ENCODE assay signal across 8 cellular contexts in genomic region chrX:14497184-14497666, GRCh38. TPM values are rescaled to one million over a fixed set of nuclear protein-coding genes. Genes with fewer than 3 reads are reported as not detected.
DNase-seq lines count a peak whose midpoint lies in the region; ATAC-seq lines count a peak whose summit lies in the region.

No MANE protein-coding gene starts in this region.

- POLR2A ChIA-PET in CD8-positive, alpha-beta memory T cell (lab: Charles Lee) = no interaction called here

- peak overlapping the region; percentile 43 for H3K27ac ChIP-seq in CD8-positive, alpha-beta memory T cell (ENCODE audit: low read depth, low read length)

- H3K9me3 ChIP-seq in CD8-positive, alpha-beta memory T cell (ENCODE audit: low read length) = no peaks in the 10 kb centered on the region

- peak overlapping the region; percentile 70 to 88 (median 80) for H3K4me3 Mint-ChIP-seq in CD8-positive, alpha-beta memory T cell
- peak overlapping the region; percentile 73 for H3K4me3 Mint-ChIP-seq in activated naive CD8-positive, alpha-beta T cell treated with anti-CD3 and anti-CD28 coated beads for 36 hours
- H3K4me3 Mint-ChIP-seq in naive B cell = peak overlapping the region; percentile 28 to 80 (median 66)

- no peaks in the 10 kb centered on the region for H3K4me1 ChIP-seq in CD8-positive, alpha-beta memory T cell (ENCODE audit: insufficient read depth, low read length)

- H3K27me3 ChIP-seq in CD8-positive, alpha-beta memory T cell (ENCODE audit: insufficient read depth, low read length, poor library complexity, severe bottlenecking) = no peaks in the 10 kb centered on the region

- H3K9me3 Mint-ChIP-seq in CD8-positive, alpha-beta memory T cell = no peaks in the 10 kb centered on the region
- no peaks in the 10 kb centered on the region for H3K9me3 Mint-ChIP-seq in activated naive CD8-positive, alpha-beta T cell treated with anti-CD3 and anti-CD28 coated beads for 36 hours
- peaks cover 0 to 4% (median 0%) of the 10 kb centered on the region in 7 donors for H3K9me3 Mint-ChIP-seq in naive B cell

- peak overlapping the region; percentile 86 to 97 (median 88) for H3K27ac Mint-ChIP-seq in CD8-positive, alpha-beta memory T cell
- H3K27ac Mint-ChIP-seq in activated naive CD8-positive, alpha-beta T cell treated with anti-CD3 and anti-CD28 coated beads for 36 hours = peak overlapping the region; percentile 92
- peak overlapping the region in 4 of 6 donors; percentile 22 to 75 (median 59) for H3K27ac Mint-ChIP-seq in naive B cell

- ATAC-seq in GM19043 (IDR thresholded peaks at IDR 0.05; ENCODE audit: low read depth, unreplicated experiment) (peak; percentile 60), HG03378 (IDR thresholded peaks at IDR 0.05; ENCODE audit: unreplicated experiment) (peak; percentile 83), naive B cell (ENCODE audit: low read depth in 2 of 2) (peak; percentile 37)

- peak overlapping the region; percentile 38 for H3K4me3 ChIP-seq in CD8-positive, alpha-beta memory T cell (ENCODE audit: low read length)

- H3K36me3 Mint-ChIP-seq in CD8-positive, alpha-beta memory T cell = peaks cover 0 to 1% (median 0%) of the 10 kb centered on the region in 3 donors
- H3K36me3 Mint-ChIP-seq in activated naive CD8-positive, alpha-beta T cell treated with anti-CD3 and anti-CD28 coated beads for 36 hours = no peaks in the 10 kb centered on the region
- no peaks in the 10 kb centered on the region for H3K36me3 Mint-ChIP-seq in naive B cell

- no peaks in the 10 kb centered on the region for H3K36me3 ChIP-seq in CD8-positive, alpha-beta memory T cell (ENCODE audit: insufficient read depth, low read length)

- H3K27me3 Mint-ChIP-seq in CD8-positive, alpha-beta memory T cell = no peaks in the 10 kb centered on the region
- no peaks in the 10 kb centered on the region for H3K27me3 Mint-ChIP-seq in activated naive CD8-positive, alpha-beta T cell treated with anti-CD3 and anti-CD28 coated beads for 36 hours
- H3K27me3 Mint-ChIP-seq in naive B cell = peaks cover 0 to 10% (median 5%) of the 10 kb centered on the region in 3 donors

- CTCF ChIA-PET in CD8-positive, alpha-beta memory T cell (lab: Charles Lee) = interaction anchor here (0.8 kb wide), 1 partner anchor 8 kb away, joined by 5 read pairs; no protein-coding TSS in a partner anchor

- H3K4me1 Mint-ChIP-seq in CD8-positive, alpha-beta memory T cell = peaks cover 18 to 29% (median 23%) of the 10 kb centered on the region in 3 donors
- peaks cover 17% of the 10 kb centered on the region for H3K4me1 Mint-ChIP-seq in activated naive CD8-positive, alpha-beta T cell treated with anti-CD3 and anti-CD28 coated beads for 36 hours
- H3K4me1 Mint-ChIP-seq in naive B cell = peaks cover 0 to 11% (median 8%) of the 10 kb centered on the region in 3 donors

- peak in 2 of 5 donors; percentile 2 to 4 for DNase-seq in CD8-positive, alpha-beta memory T cell
- peak; percentile 4 for DNase-seq in activated naive CD8-positive, alpha-beta T cell treated with anti-CD3 and anti-CD28 coated beads for 36 hours
- DNase-seq in naive B cell = peak; percentile 1
- DNase-seq in COLO829 (ENCODE audit: low spot score) = no peak
- no peak for DNase-seq in NCI-H345 (lab: John Stamatoyannopoulos, UW)
- no peak for DNase-seq in SHP77 treated with DMSO at 0.1 percent for 48 hours (lab: John Stamatoyannopoulos, UW)

RNA-seq across cellular contexts. Expression of gene GLRA2, which starts 32.1 kb away (rescaled TPM):
- total RNA-seq in CD8-positive, alpha-beta memory T cell = not detected
- not detected for polyA plus RNA-seq in CD8-positive, alpha-beta memory T cell
- not detected for total RNA-seq in activated naive CD8-positive, alpha-beta T cell treated with anti-CD3 and anti-CD28 coated beads for 36 hours
- polyA plus RNA-seq in naive B cell (ENCODE audit: low read depth in 6 of 6) = not detected

Comparison
In these comparisons a context has a peak if more than half of its experiments do, and no peak if none do; other contexts are left out.
1. DNase-seq: peak in activated naive CD8-positive, alpha-beta T cell treated with anti-CD3 and anti-CD28 coated beads for 36 hours (single experiment) and naive B cell (single experiment); none in COLO829 (single experiment), NCI-H345 (single experiment) and SHP77 treated with DMSO at 0.1 percent for 48 hours (single experiment).
2. Peak in every context shown above with its lines, with median percentiles within 50 percentile points of each other: H3K27ac Mint-ChIP-seq, H3K4me3 Mint-ChIP-seq and ATAC-seq.